Comparison of ENCODE assay signal across 9 cellular contexts in the genomic region with DNA sequence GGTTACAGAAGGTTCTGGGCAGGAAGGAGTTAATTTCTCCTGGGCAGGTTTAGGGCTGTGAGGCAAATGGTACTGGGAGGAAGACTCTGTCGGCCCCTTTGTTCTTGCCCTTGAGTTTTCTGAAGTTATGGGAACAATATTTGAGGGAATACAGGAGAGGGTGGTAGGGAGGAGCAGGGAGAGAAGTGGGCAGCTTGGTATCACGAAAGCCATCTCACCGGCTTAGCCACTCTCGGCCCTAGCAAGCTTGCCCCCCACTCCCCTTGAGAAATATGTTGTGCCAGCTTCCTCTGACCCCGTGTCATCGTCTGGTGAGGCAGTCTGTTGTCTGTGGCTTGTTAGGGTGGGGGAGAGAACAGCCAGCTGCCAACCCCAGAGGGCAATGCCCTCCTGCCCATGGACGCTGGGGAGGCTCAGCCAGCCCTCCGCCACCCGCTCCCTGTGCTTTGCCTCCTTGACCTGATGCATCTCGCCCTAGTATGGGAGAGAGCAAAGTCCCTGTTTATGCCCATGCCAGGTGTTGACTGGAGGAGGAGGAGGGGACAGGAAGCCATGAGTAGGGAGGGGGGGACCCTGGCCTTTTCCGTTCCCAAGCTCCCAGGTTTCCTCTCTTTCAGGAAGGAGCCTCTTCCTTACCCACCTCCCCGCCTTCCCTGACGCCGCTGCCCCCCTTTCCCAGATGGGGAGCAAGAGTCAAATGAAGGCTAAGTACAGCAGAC. TPM values are rescaled to one million over a fixed set of nuclear protein-coding genes. Genes with fewer than 3 reads are reported as not detected.
DNase-seq lines count a peak whose midpoint lies in the region; ATAC-seq, FAIRE-seq and TF ChIP-seq lines count a peak whose summit lies in the region.
"Had no signal": no experiment of that assay in that cellular context is flagged by ENCODE, and none has a peak within 500 bp of the region (broad histone marks: within the 10 kb centered on the region; RNA-seq: fewer than 3 reads in every experiment).

No MANE protein-coding gene starts in this region.

- H3K4me1 ChIP-seq in PC-3 (ENCODE audit: insufficient read depth, low read length): peaks cover 71% of the 10 kb centered on the region

- H3K4me3 ChIP-seq in PC-3 (ENCODE audit: low read length) (peak overlapping the region; percentile 85), epithelial cell of proximal tubule (ENCODE audit: low read depth, low read length) (peak overlapping the region; percentile 87)

- H3K4me2 ChIP-seq in PC-3 (ENCODE audit: low read length): peak overlapping the region; percentile 97

- intact Hi-C loops in PC-3 (cut with micrococcal nuclease): no loop called here

- peak overlapping the region; percentile 77 to 90 (median 88) for H3K27ac Mint-ChIP-seq in nephron

- 0 out of 2 replicates have a peak, but pooled peaks cover 6% of the 10 kb centered on the region for H4K20me1 ChIP-seq in PC-3 (ENCODE audit: low read length)

- H3F3A ChIP-seq in PC-3 (ENCODE audit: low read length, unreplicated experiment): no peaks in the 10 kb centered on the region

- POLR2A ChIA-PET in PC-3 (lab: Charles Lee; ENCODE audit: unreplicated experiment): interaction anchor here (0.5 kb wide), 1 partner anchor 803 kb away, joined by 3 read pairs; no protein-coding TSS in a partner anchor

- peak; percentile 18 for ATAC-seq in PC-3
- ATAC-seq in HG03159 (IDR thresholded peaks at IDR 0.05; ENCODE audit: unreplicated experiment): no peak

- peak overlapping the region; percentile 26; the same call in 1 of the 2 replicates for H2AFZ ChIP-seq in PC-3 (ENCODE audit: low read length)

- BruUV-seq in PC-3 (replicated peaks; lab: Mats Ljungman, UMichigan): TSS peak; percentile 52

- H3K36me3 ChIP-seq in PC-3 (ENCODE audit: low read depth, low read length): peaks cover 19% of the 10 kb centered on the region

- TF ChIP-seq CTCF in PC-3 (conservative IDR thresholded peaks at IDR 0.05; ENCODE audit: low read depth, low read length) (no peak), epithelial cell of proximal tubule (conservative IDR thresholded peaks at IDR 0.05; ENCODE audit: low read depth, low read length) (no peak), nephron (IDR thresholded peaks at IDR 0.05; ENCODE audit: unreplicated experiment in 3 of 3) (no peak)

- H3K36me3 Mint-ChIP-seq in nephron (ENCODE audit: low read depth): peaks cover 23% of the 10 kb centered on the region

- DNase-seq in Caki2 (ENCODE audit: low read depth) (peak; percentile 19), PC-3 (peak; percentile 61), epithelial cell of proximal tubule (ENCODE audit: low read depth) (no peak), dedifferentiated amniotic fluid mesenchymal stem cell (ENCODE audit: extremely low spot score) (no peak), GM12891 (ENCODE audit: insufficient read length, low spot score) (no peak)
- no peak for DNase-seq in activated CD4-positive, CD25-positive, alpha-beta regulatory T cell (lab: John Stamatoyannopoulos, UW)

- in situ Hi-C loops in Caki2 (cut with HindIII; ENCODE audit: low pct_unique_long_range_greater_than_20kb, low sequenced_read_pairs): no loop called here

- peaks cover 35% of the 10 kb centered on the region for H3K79me2 ChIP-seq in PC-3 (ENCODE audit: low read length)

- peak overlapping the region; percentile 95 for H3K9ac ChIP-seq in PC-3 (ENCODE audit: low read length)

- peaks cover 55% of the 10 kb centered on the region for H3K27me3 Mint-ChIP-seq in nephron (ENCODE audit: low read depth)

- H3K4me1 Mint-ChIP-seq in nephron: peaks cover 70% of the 10 kb centered on the region

- CTCF ChIA-PET in PC-3 (lab: Charles Lee): interaction anchor here (0.5 to 2.8 kb wide), 5 partner anchors 37 to 135 kb away, joined by 3 to 14 read pairs (median 5); a partner anchor contains a TSS

- TF ChIP-seq POLR2A in GM12891 (IDR thresholded peaks at IDR 0.05; ENCODE audit: low read depth, low read length): no peak

- H3K4me3 Mint-ChIP-seq in nephron: peak overlapping the region; percentile 84 to 87 (median 85)

- no peaks in the 10 kb centered on the region for H3K9me3 ChIP-seq in PC-3 (ENCODE audit: low read length)

- FAIRE-seq in GM12891 (lab: Jason Lieb, UNC): no peak

- H3K9me2 ChIP-seq in PC-3 (replicated peaks; ENCODE audit: low read length): no peaks in the 10 kb centered on the region

- H3K9me3 Mint-ChIP-seq in nephron: no peaks in the 10 kb centered on the region

- peak overlapping the region; percentile 99 for H3K27ac ChIP-seq in PC-3 (ENCODE audit: low read length)

- no peaks in the 10 kb centered on the region for H3K27me3 ChIP-seq in PC-3 (ENCODE audit: low read length)

TF ChIP-seq in GM12891, 5 proteins besides CTCF, POLR2A, EP300 and RAD21:
- TF ChIP-seq SPI1 (IDR thresholded peaks at IDR 0.05; ENCODE audit: low read depth, low read length): no peak
- no peak for TF ChIP-seq POLR2AphosphoS5 (IDR thresholded peaks at IDR 0.05; ENCODE audit: low read depth, low read length)
- TF ChIP-seq TAF1 (IDR thresholded peaks at IDR 0.05; ENCODE audit: low read depth, low read length): no peak
- TF ChIP-seq POU2F2 (IDR thresholded peaks at IDR 0.05; ENCODE audit: low read depth, low read length): no peak
- no peak for TF ChIP-seq PAX5 (IDR thresholded peaks at IDR 0.05; ENCODE audit: insufficient read depth, low read length, severe bottlenecking)

RNA-seq across cellular contexts. Expression of a gene that starts 1.2 kb away (rescaled TPM):
- total RNA-seq in Caki2 (2014; rRNA removed; shearing (Covaris generic); ENCODE audit: low replicate concordance): 2.5 and 19.2 TPM in 2 replicates
- total RNA-seq in PC-3 (2014; rRNA removed) (29.4 and 49.9 TPM in 2 replicates), epithelial cell of proximal tubule (26.3 and 45.3 TPM in 2 replicates)
- 0.45 TPM for polyA plus RNA-seq in GM12891 (2012; ENCODE audit: low read depth, missing spikeins)
- total RNA-seq: fibroblast of lung had no signal

RNA-seq across cellular contexts. Expression of a gene that starts 6.7 kb away (rescaled TPM):
- total RNA-seq in Caki2 (2014; rRNA removed; shearing (Covaris generic); ENCODE audit: low replicate concordance): 46.9 and 54.7 TPM in 2 replicates
- total RNA-seq in PC-3 (2014; rRNA removed) (59.2 and 75.2 TPM in 2 replicates), epithelial cell of proximal tubule (32.7 and 37.7 TPM in 2 replicates)
- 31.8 TPM for polyA plus RNA-seq in GM12891 (2012; ENCODE audit: low read depth, missing spikeins)

RNA-seq across cellular contexts. Expression of a gene that starts 11.4 kb away (rescaled TPM):
- 171 and 198 TPM in 2 replicates for total RNA-seq in Caki2 (2014; rRNA removed; shearing (Covaris generic); ENCODE audit: low replicate concordance)
- total RNA-seq in PC-3 (2014; rRNA removed) (53.6 and 74.3 TPM in 2 replicates), epithelial cell of proximal tubule (28.6 and 77.8 TPM in 2 replicates)
- polyA plus RNA-seq in GM12891 (2012; ENCODE audit: low read depth, missing spikeins): 60.7 TPM

RNA-seq across cellular contexts. Expression of a gene that starts 44.2 kb away (rescaled TPM):
- total RNA-seq in Caki2 (2014; rRNA removed; shearing (Covaris generic); ENCODE audit: low replicate concordance): 271 and 341 TPM in 2 replicates
- total RNA-seq in PC-3 (2014; rRNA removed): 241 and 257 TPM in 2 replicates
- total RNA-seq in epithelial cell of proximal tubule: 170 and 193 TPM in 2 replicates
- polyA plus RNA-seq in GM12891 (2012; ENCODE audit: low read depth, missing spikeins): 104 TPM

RNA-seq across cellular contexts. Expression of a gene that starts 44.7 kb away (rescaled TPM):
- not detected in 2 replicates for total RNA-seq in Caki2 (2014; rRNA removed; shearing (Covaris generic); ENCODE audit: low replicate concordance)
- total RNA-seq in PC-3 (2014; rRNA removed) (4.1 and 5.4 TPM in 2 replicates), epithelial cell of proximal tubule (3.4 and 9.4 TPM in 2 replicates)
- 0.50 TPM for polyA plus RNA-seq in GM12891 (2012; ENCODE audit: low read depth, missing spikeins)

Comparison
In these comparisons a context has a peak if more than half of its experiments do, and no peak if none do; other contexts are left out.
1. DNase-seq: peak in Caki2 (single experiment) and PC-3 (single experiment); none in epithelial cell of proximal tubule (single experiment), dedifferentiated amniotic fluid mesenchymal stem cell (single experiment), activated CD4-positive, CD25-positive, alpha-beta regulatory T cell (0 of 4) and GM12891 (single experiment).